1 cellular context compared by ENCODE assay signal in genomic region chr19:2840794-2841790, GRCh38.
TF ChIP-seq lines count a peak whose summit lies in the region.

ZNF555 (plus strand) TSS chr19:2841475; CDS start chr19:2841573, 98 bp downstream.

TF ChIP-seq in A549, 52 proteins besides CTCF, POLR2A, EP300 and RAD21 (continued from another document):
- 0 out of 2 replicates have a peak, but pooled peaks have one; percentile 43 for TF ChIP-seq E2F6 (IDR thresholded peaks at IDR 0.05; ENCODE audit: borderline replicate concordance, low read depth)
- TF ChIP-seq PHF8 (IDR thresholded peaks at IDR 0.05; ENCODE audit: borderline replicate concordance, low read depth): peak; percentile 49; the same call in 1 of the 2 replicates
